21 cellular contexts compared by ENCODE assay signal in the genomic region with DNA sequence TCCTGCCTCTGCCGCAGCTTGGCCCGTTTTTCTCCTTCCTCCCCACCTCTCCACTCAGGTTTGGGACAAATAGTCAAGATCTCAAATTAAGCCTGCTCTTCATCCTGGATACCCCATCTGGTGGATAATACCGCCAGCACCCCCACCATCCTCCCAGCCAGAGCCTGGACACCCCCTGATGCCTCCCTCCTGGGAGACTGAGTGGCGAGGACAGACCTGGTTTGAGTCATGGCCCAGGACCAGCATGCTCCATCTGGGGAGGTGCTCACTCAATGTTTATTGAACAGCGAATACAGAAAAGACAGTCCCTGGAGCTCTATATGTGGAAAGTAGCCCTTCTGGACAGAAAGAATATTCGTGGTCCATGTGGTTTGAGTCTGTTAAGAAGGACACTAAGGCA. TPM values are rescaled to one million over a fixed set of nuclear protein-coding genes. Genes with fewer than 3 reads are reported as not detected.
DNase-seq lines count a peak whose midpoint lies in the region; ATAC-seq and TF ChIP-seq lines count a peak whose summit lies in the region.
"Had no signal": no experiment of that assay in that cellular context is flagged by ENCODE, and none has a peak within 500 bp of the region (broad histone marks: within the 10 kb centered on the region; RNA-seq: fewer than 3 reads in every experiment).

No MANE protein-coding gene starts in this region.

- TF ChIP-seq CTCF in nephron (IDR thresholded peaks at IDR 0.05; ENCODE audit: unreplicated experiment in 3 of 3): no peak
- no peak for TF ChIP-seq CTCF in CD8-positive, alpha-beta T cell (IDR thresholded peaks at IDR 0.05)

- ATAC-seq in activated naive CD4-positive, alpha-beta T cell treated with anti-CD3 and anti-CD28 coated beads, Interleukin-2, amount 50 U/mL, for 72 hours: no peak
- no peak for ATAC-seq in CD8-positive, alpha-beta T cell
- no peak for ATAC-seq in right cardiac atrium
- ATAC-seq: activated naive CD8-positive, alpha-beta T cell treated with anti-CD3 and anti-CD28 coated beads, Interleukin-2, amount 50 U/mL, for 24 hours had no signal

- 84% methylated on average over 6 of the region's 6 CpGs for WGBS in right cardiac atrium

- no peak overlapping the region for H3K4me3 ChIP-seq in CD8-positive, alpha-beta T cell (ENCODE audit: low read depth, low read length)
- H3K4me3 ChIP-seq in right cardiac atrium (ENCODE audit: low read length): no peak overlapping the region
- H3K4me3 ChIP-seq: BLaER1, dorsolateral prefrontal cortex had no signal

- no peaks in the 10 kb centered on the region for H3K9me3 Mint-ChIP-seq in activated naive CD4-positive, alpha-beta T cell treated with anti-CD3 and anti-CD28 coated beads, Interleukin-2, amount 50 U/mL, for 72 hours
- no peaks in the 10 kb centered on the region for H3K9me3 Mint-ChIP-seq in IgD-negative memory B cell
- H3K9me3 Mint-ChIP-seq in nephron: no peaks in the 10 kb centered on the region
- H3K9me3 Mint-ChIP-seq in CD8-positive, alpha-beta T cell: no peaks in the 10 kb centered on the region
- H3K9me3 Mint-ChIP-seq: activated naive CD8-positive, alpha-beta T cell treated with anti-CD3 and anti-CD28 coated beads, Interleukin-2, amount 50 U/mL, for 24 hours; central memory CD8-positive, alpha-beta T cell had no signal

- H3K27ac ChIP-seq in CD8-positive, alpha-beta T cell (ENCODE audit: low read depth, low read length): no peak overlapping the region
- H3K27ac ChIP-seq in right cardiac atrium (ENCODE audit: low read length): no peak overlapping the region
- H3K27ac ChIP-seq: BLaER1 had no signal

- DNase-seq in activated naive CD4-positive, alpha-beta T cell treated with anti-CD3 and anti-CD28 coated beads, Interleukin-2, amount 50 U/mL, for 72 hours (ENCODE audit: low spot score in 2 of 2): no peak
- DNase-seq in activated naive CD4-positive, alpha-beta T cell (lab: John Stamatoyannopoulos, UW): no peak
- no peak for DNase-seq in CD8-positive, alpha-beta T cell
- DNase-seq in activated gamma-delta T cell (lab: John Stamatoyannopoulos, UW) (no peak), 8988T (no peak), right cardiac atrium (no peak)
- DNase-seq: ACHN; activated CD4-positive, CD25-positive, alpha-beta regulatory T cell treated with anti-CD3 and anti-CD28 coated beads, Interleukin-2, amount 50 U/mL, for 72 hours; activated naive CD8-positive, alpha-beta T cell treated with anti-CD3 and anti-CD28 coated beads, Interleukin-2, amount 50 U/mL, for 24 hours; Caco-2; DMS79; NCI-H1048; NCI-H1930; NCI-H69; T-helper 1 cell; trophoblast cell had no signal

- H3K27me3 ChIP-seq in CD8-positive, alpha-beta T cell (ENCODE audit: insufficient read depth, low read length): no peaks in the 10 kb centered on the region
- no peaks in the 10 kb centered on the region for H3K27me3 ChIP-seq in right cardiac atrium (ENCODE audit: control insufficient read depth, insufficient read depth)
- H3K27me3 ChIP-seq: BLaER1, dorsolateral prefrontal cortex had no signal

- H3K4me3 Mint-ChIP-seq in IgD-negative memory B cell: peak overlapping the region in 1 of 4 donors; percentile 26
- no peak overlapping the region for H3K4me3 Mint-ChIP-seq in nephron
- H3K4me3 Mint-ChIP-seq in CD8-positive, alpha-beta T cell: no peak overlapping the region
- H3K4me3 Mint-ChIP-seq: activated naive CD8-positive, alpha-beta T cell treated with anti-CD3 and anti-CD28 coated beads, Interleukin-2, amount 50 U/mL, for 24 hours; central memory CD8-positive, alpha-beta T cell had no signal

- H3K27me3 Mint-ChIP-seq in IgD-negative memory B cell: no peaks in the 10 kb centered on the region
- H3K27me3 Mint-ChIP-seq in nephron (ENCODE audit: low read depth): no peaks in the 10 kb centered on the region
- H3K27me3 Mint-ChIP-seq in CD8-positive, alpha-beta T cell (ENCODE audit: low read depth): no peaks in the 10 kb centered on the region
- H3K27me3 Mint-ChIP-seq: activated naive CD8-positive, alpha-beta T cell treated with anti-CD3 and anti-CD28 coated beads, Interleukin-2, amount 50 U/mL, for 24 hours; central memory CD8-positive, alpha-beta T cell had no signal

- H3K4me1 Mint-ChIP-seq in IgD-negative memory B cell (peaks cover 0 to 12% (median 5%) of the 10 kb centered on the region in 3 donors), nephron (peaks cover 7% of the 10 kb centered on the region)
- H3K4me1 Mint-ChIP-seq in CD8-positive, alpha-beta T cell (ENCODE audit: low read depth): peaks cover 2% of the 10 kb centered on the region
- H3K4me1 Mint-ChIP-seq: central memory CD8-positive, alpha-beta T cell had no signal

- H3K27ac Mint-ChIP-seq in activated naive CD4-positive, alpha-beta T cell treated with anti-CD3 and anti-CD28 coated beads, Interleukin-2, amount 50 U/mL, for 72 hours: peak overlapping the region; percentile 7 to 41
- peak overlapping the region; percentile 51 to 89 (median 80) for H3K27ac Mint-ChIP-seq in IgD-negative memory B cell
- peak overlapping the region in 2 of 3 experiments; percentile 59 to 71 for H3K27ac Mint-ChIP-seq in nephron
- no peak overlapping the region for H3K27ac Mint-ChIP-seq in CD8-positive, alpha-beta T cell
- H3K27ac Mint-ChIP-seq: activated naive CD8-positive, alpha-beta T cell treated with anti-CD3 and anti-CD28 coated beads, Interleukin-2, amount 50 U/mL, for 24 hours had no signal

- H3K9me3 ChIP-seq in CD8-positive, alpha-beta T cell (ENCODE audit: low read length): no peaks in the 10 kb centered on the region
- no peaks in the 10 kb centered on the region for H3K9me3 ChIP-seq in right cardiac atrium (ENCODE audit: control insufficient read depth, low read length)
- H3K9me3 ChIP-seq: BLaER1, Caco-2 had no signal

- H3K36me3 Mint-ChIP-seq in activated naive CD4-positive, alpha-beta T cell treated with anti-CD3 and anti-CD28 coated beads, Interleukin-2, amount 50 U/mL, for 72 hours: peaks cover 0 to 6% of the 10 kb centered on the region in 2 donors
- H3K36me3 Mint-ChIP-seq in IgD-negative memory B cell (peaks cover 5% of the 10 kb centered on the region), nephron (ENCODE audit: low read depth) (peaks cover 52% of the 10 kb centered on the region)
- peaks cover 72% of the 10 kb centered on the region for H3K36me3 Mint-ChIP-seq in CD8-positive, alpha-beta T cell

- POLR2A ChIA-PET in CD8-positive, alpha-beta T cell (lab: Charles Lee): interaction anchor here (0.9 kb wide), 1 partner anchor 24 kb away, joined by 3 read pairs; no protein-coding TSS in a partner anchor

- no peaks in the 10 kb centered on the region for H3K4me1 ChIP-seq in CD8-positive, alpha-beta T cell (ENCODE audit: insufficient read depth, low read length)
- no peaks in the 10 kb centered on the region for H3K4me1 ChIP-seq in right cardiac atrium (ENCODE audit: control insufficient read depth, insufficient read depth, low read length)
- H3K4me1 ChIP-seq: BLaER1 had no signal

- intact Hi-C loops in CD8-positive, alpha-beta T cell (cut with DNase I, micrococcal nuclease): no loop called here
- intact Hi-C loops in right cardiac atrium (cut with DNase I): no loop called here

- CTCF ChIA-PET in CD8-positive, alpha-beta T cell (lab: Charles Lee): interaction anchor here (0.6 to 2.4 kb wide), 4 partner anchors 9 to 361 kb away, joined by 3 to 6 read pairs (median 4); no protein-coding TSS in a partner anchor

- H3K36me3 ChIP-seq in CD8-positive, alpha-beta T cell (ENCODE audit: insufficient read depth, low read length): peaks cover 14% of the 10 kb centered on the region

RNA-seq across cellular contexts. Expression of a gene that starts 23.3 kb away (rescaled TPM):
- 10 to 100 TPM in 1 of 2 donors, 1 to 10 TPM in 1; 8.4 to 11.1 TPM for total RNA-seq in activated naive CD4-positive, alpha-beta T cell treated with anti-CD3 and anti-CD28 coated beads, Interleukin-2, amount 50 U/mL, for 72 hours
- polyA plus RNA-seq in IgD-negative memory B cell (615 TPM), right cardiac atrium (126 TPM)
- 1 to 10 TPM; 3.7 to 5.0 TPM for total RNA-seq in CD8-positive, alpha-beta T cell
- total RNA-seq in right cardiac atrium: 100 to 1,000 TPM in 1 of 4 donors, 10 to 100 TPM in 3; 41.0 to 101 (median 79.4) TPM

RNA-seq across cellular contexts. Expression of a gene that starts 48.8 kb away (rescaled TPM):
- total RNA-seq in activated naive CD4-positive, alpha-beta T cell treated with anti-CD3 and anti-CD28 coated beads, Interleukin-2, amount 50 U/mL, for 72 hours: 100 to 1,000 TPM; 239 to 287 TPM
- polyA plus RNA-seq in IgD-negative memory B cell: 218 TPM
- 100 to 1,000 TPM; 513 to 545 TPM for total RNA-seq in CD8-positive, alpha-beta T cell
- total RNA-seq in right cardiac atrium: 100 to 1,000 TPM; 347 to 402 (median 376) TPM
- polyA plus RNA-seq in right cardiac atrium: 296 TPM
